In genomic region chr2:100236166-100236565, GRCh38 we compare ENCODE assay signal across 22 cellular contexts.
"Had no signal": no experiment of that assay in that cellular context is flagged by ENCODE, and none has a peak within 500 bp of the region (broad histone marks: within the 10 kb centered on the region; RNA-seq: fewer than 3 reads in every experiment).

No MANE protein-coding gene starts in this region.

- H3K9me3 ChIP-seq: gastrocnemius medialis, right lobe of liver, thyroid gland had no signal

- H3K36me3 ChIP-seq: gastrocnemius medialis, right lobe of liver, thyroid gland had no signal

- H3K27me3 Mint-ChIP-seq: activated CD4-positive, alpha-beta T cell treated with anti-CD3 and anti-CD28 coated beads, Interleukin-2, amount 10 ng/mL, durations not matched to agents 24 days and 14 days; activated CD8-positive, alpha-beta T cell treated with anti-CD3 and anti-CD28 coated beads for 36 hours; activated naive CD8-positive, alpha-beta T cell treated with anti-CD3 and anti-CD28 coated beads, Interleukin-2, amount 50 U/mL, for 24 hours; activated T-helper 17 cell treated with anti-CD3 and anti-CD28 coated beads, Interleukin-2, amount 50 U/mL, for 72 hours had no signal

- H3K4me1 ChIP-seq: gastrocnemius medialis, right lobe of liver, thyroid gland had no signal

- H3K4me3 Mint-ChIP-seq: activated CD4-positive, alpha-beta T cell treated with anti-CD3 and anti-CD28 coated beads, Interleukin-2, amount 10 ng/mL, durations not matched to agents 24 days and 14 days; activated CD8-positive, alpha-beta T cell treated with anti-CD3 and anti-CD28 coated beads for 36 hours; activated naive CD8-positive, alpha-beta T cell treated with anti-CD3 and anti-CD28 coated beads, Interleukin-2, amount 50 U/mL, for 24 hours; brain; neural crest cell; stimulated activated memory B cell treated with anti-CD40 and anti-IgM and Interleukin-4, amounts not matched to agents 10 μg/mL and 1 μg/mL and 100 μg/mL, for 72 hours had no signal

- DNase-seq: activated CD4-positive, alpha-beta T cell treated with anti-CD3 and anti-CD28 coated beads, Interleukin-2, amount 10 ng/mL, durations not matched to agents 24 days and 14 days; activated CD8-positive, alpha-beta T cell treated with anti-CD3 and anti-CD28 coated beads for 36 hours; activated naive CD4-positive, alpha-beta T cell; activated naive CD8-positive, alpha-beta T cell treated with anti-CD3 and anti-CD28 coated beads, Interleukin-2, amount 50 U/mL, for 24 hours; activated T-cell treated with anti-CD3 and anti-CD28 coated beads, Interleukin-2, amount 50 U/mL, for 1 hour; anterior cingulate cortex; central memory CD4-positive, alpha-beta T cell; cortex of kidney; gastrocnemius medialis; head of caudate nucleus; kidney; mammary epithelial cell; right lobe of liver; small intestine; stimulated activated CD4-positive, alpha-beta T cell treated with anti-CD3 and anti-CD28 coated beads, Interleukin-4, amount 100 ng/mL, for 4 hours; T-helper 9 cell; thyroid gland had no signal

- H3K4me3 ChIP-seq: gastrocnemius medialis, right lobe of liver, thyroid gland had no signal

- ATAC-seq: activated naive CD8-positive, alpha-beta T cell treated with anti-CD3 and anti-CD28 coated beads, Interleukin-2, amount 50 U/mL, for 24 hours; activated T-helper 17 cell treated with anti-CD3 and anti-CD28 coated beads, Interleukin-2, amount 50 U/mL, for 72 hours; gastrocnemius medialis; left lobe of liver; right lobe of liver; stimulated activated memory B cell treated with anti-CD40 and anti-IgM and Interleukin-4, amounts not matched to agents 10 μg/mL and 1 μg/mL and 100 μg/mL, for 72 hours had no signal

- H3K27me3 ChIP-seq: gastrocnemius medialis, right lobe of liver, thyroid gland had no signal

- H3K27ac Mint-ChIP-seq: activated CD4-positive, alpha-beta T cell treated with anti-CD3 and anti-CD28 coated beads, Interleukin-2, amount 10 ng/mL, durations not matched to agents 24 days and 14 days; activated CD8-positive, alpha-beta T cell treated with anti-CD3 and anti-CD28 coated beads for 36 hours; brain had no signal

- H3K9me3 Mint-ChIP-seq: activated naive CD8-positive, alpha-beta T cell treated with anti-CD3 and anti-CD28 coated beads, Interleukin-2, amount 50 U/mL, for 24 hours; activated T-helper 17 cell treated with anti-CD3 and anti-CD28 coated beads, Interleukin-2, amount 50 U/mL, for 72 hours; neural crest cell had no signal

- H3K27ac ChIP-seq: gastrocnemius medialis, right lobe of liver, thyroid gland had no signal

- H3K36me3 Mint-ChIP-seq: brain had no signal
